ENCODE assay signal across 36 cellular contexts in genomic region chr22:50356186-50356585, GRCh38.
"Had no signal": no experiment of that assay in that cellular context is flagged by ENCODE, and none has a peak within 500 bp of the region (broad histone marks: within the 10 kb centered on the region; RNA-seq: fewer than 3 reads in every experiment).

No MANE protein-coding gene starts in this region.

- H3K36me3 ChIP-seq: breast epithelium, cardiac muscle cell had no signal

- H3K27me3 ChIP-seq: adrenal gland, ascending aorta, body of pancreas, brain microvascular endothelial cell, breast epithelium, cardiac muscle cell had no signal

- H3K4me1 ChIP-seq: ascending aorta, breast epithelium had no signal

- H3K9me3 Mint-ChIP-seq: activated naive CD4-positive, alpha-beta T cell treated with anti-CD3 and anti-CD28 coated beads for 36 hours; activated naive CD4-positive, alpha-beta T cell treated with anti-CD3 and anti-CD28 coated beads, Interleukin-2, amount 10 ng/mL, durations not matched to agents 7 days and 5 days; activated naive CD4-positive, alpha-beta T cell treated with anti-CD3 and anti-CD28 coated beads, Interleukin-2, amount 50 U/mL, for 24 hours; activated naive CD4-positive, alpha-beta T cell treated with anti-CD3 and anti-CD28 coated beads, Interleukin-2, amount 50 U/mL, for 72 hours; activated naive CD8-positive, alpha-beta T cell treated with anti-CD3 and anti-CD28 coated beads for 36 hours; activated naive CD8-positive, alpha-beta T cell treated with anti-CD3 and anti-CD28 coated beads, Interleukin-2, amount 10 ng/mL, durations not matched to agents 7 days and 5 days; activated naive CD8-positive, alpha-beta T cell treated with anti-CD3 and anti-CD28 coated beads, Interleukin-2, amount 50 U/mL, for 24 hours; activated T-cell treated with anti-CD3 and anti-CD28 coated beads, Interleukin-2, amount 50 U/mL, for 4 hours; activated T-cell treated with anti-CD3 and anti-CD28 coated beads, Interleukin-2, amount 50 U/mL, for 72 hours; activated T-helper 1 cell treated with anti-CD3 and anti-CD28 coated beads, Interleukin-12 subunit alpha, Interleukin-12 subunit beta, Interleukin-2, Interleukin-4 antibody, amounts not matched to agents 30 ng/mL and 10 ng/mL and 1 ng/mL, durations not matched to agents 14 hours and 24 hours and 36 hours; activated T-helper 17 cell treated with anti-CD3 and anti-CD28 coated beads, Interleukin-2, amount 50 U/mL, for 72 hours; activated T-helper 2 cell treated with anti-CD3 and anti-CD28 coated beads, Interferon-gamma antibody, Interleukin-2, Interleukin-4, amounts not matched to agents 10 μg/mL and 5 μg/mL and 100 μg/mL, durations not matched to agents 14 hours and 24 hours and 36 hours; central memory CD8-positive, alpha-beta T cell had no signal

- ATAC-seq: activated naive CD4-positive, alpha-beta T cell treated with anti-CD3 and anti-CD28 coated beads, Interleukin-2, amount 50 U/mL, for 72 hours; activated naive CD8-positive, alpha-beta T cell treated with anti-CD3 and anti-CD28 coated beads, Interleukin-2, amount 50 U/mL, for 24 hours; activated T-cell treated with anti-CD3 and anti-CD28 coated beads, Interleukin-2, amount 50 U/mL, for 4 hours; activated T-cell treated with anti-CD3 and anti-CD28 coated beads, Interleukin-2, amount 50 U/mL, for 72 hours; activated T-helper 17 cell treated with anti-CD3 and anti-CD28 coated beads, Interleukin-2, amount 50 U/mL, for 72 hours; body of pancreas had no signal

- H3K27ac Mint-ChIP-seq: activated naive CD4-positive, alpha-beta T cell treated with anti-CD3 and anti-CD28 coated beads for 36 hours; activated naive CD4-positive, alpha-beta T cell treated with anti-CD3 and anti-CD28 coated beads, Interleukin-2, amount 10 ng/mL, durations not matched to agents 7 days and 5 days; activated naive CD4-positive, alpha-beta T cell treated with anti-CD3 and anti-CD28 coated beads, Interleukin-2, amount 50 U/mL, for 24 hours; activated naive CD4-positive, alpha-beta T cell treated with anti-CD3 and anti-CD28 coated beads, Interleukin-2, amount 50 U/mL, for 72 hours; activated naive CD8-positive, alpha-beta T cell treated with anti-CD3 and anti-CD28 coated beads for 36 hours; activated T-cell treated with anti-CD3 and anti-CD28 coated beads, Interleukin-2, amount 50 U/mL, for 72 hours; activated T-helper 1 cell treated with anti-CD3 and anti-CD28 coated beads, Interleukin-12 subunit alpha, Interleukin-12 subunit beta, Interleukin-2, Interleukin-4 antibody, amounts not matched to agents 30 ng/mL and 10 ng/mL and 1 ng/mL, durations not matched to agents 14 hours and 24 hours and 36 hours; activated T-helper 2 cell treated with anti-CD3 and anti-CD28 coated beads, Interferon-gamma antibody, Interleukin-2, Interleukin-4, amounts not matched to agents 10 μg/mL and 5 μg/mL and 100 μg/mL, durations not matched to agents 14 hours and 24 hours and 36 hours had no signal

- H3K27ac ChIP-seq: adrenal gland, ascending aorta, body of pancreas, brain microvascular endothelial cell, breast epithelium, cardiac muscle cell had no signal

- H3K9me3 ChIP-seq: adrenal gland, ascending aorta, body of pancreas, breast epithelium had no signal

- DNase-seq: activated effector memory CD4-positive, alpha-beta T cell treated with anti-CD3 and anti-CD28 coated beads, Interleukin-2, amount 50 U/mL, for 16 hours; activated effector memory CD4-positive, alpha-beta T cell treated with Interleukin-2 at 50 U/mL for 16 hours; activated gamma-delta T cell; activated gamma-delta T cell treated with Interleukin-2 at 50 U/mL for 16 hours; activated naive CD4-positive, alpha-beta T cell; activated naive CD4-positive, alpha-beta T cell treated with anti-CD3 and anti-CD28 coated beads for 36 hours; activated naive CD4-positive, alpha-beta T cell treated with anti-CD3 and anti-CD28 coated beads, Interleukin-2, amount 10 ng/mL, durations not matched to agents 7 days and 5 days; activated naive CD4-positive, alpha-beta T cell treated with anti-CD3 and anti-CD28 coated beads, Interleukin-2, amount 50 U/mL, for 16 hours; activated naive CD4-positive, alpha-beta T cell treated with Interleukin-2 at 50 U/mL for 16 hours; activated naive CD8-positive, alpha-beta T cell treated with anti-CD3 and anti-CD28 coated beads for 36 hours; activated naive CD8-positive, alpha-beta T cell treated with anti-CD3 and anti-CD28 coated beads, Interleukin-2, amount 10 ng/mL, durations not matched to agents 7 days and 5 days; activated naive CD8-positive, alpha-beta T cell treated with anti-CD3 and anti-CD28 coated beads, Interleukin-2, amount 50 U/mL, for 24 hours; activated T-cell treated with anti-CD3 and anti-CD28 coated beads, Interleukin-2, amount 50 U/mL, for 1 hour; activated T-cell treated with anti-CD3 and anti-CD28 coated beads, Interleukin-2, amount 50 U/mL, for 4 hours; activated T-cell treated with anti-CD3 and anti-CD28 coated beads, Interleukin-2, amount 50 U/mL, for 72 hours; adrenal gland; amniotic stem cell; amygdala; anterior cingulate cortex; aorta; body of pancreas; brain microvascular endothelial cell; caudate nucleus; central memory CD4-positive, alpha-beta T cell; cerebellar nuclear complex had no signal

- H3K4me3 ChIP-seq: adrenal gland, ascending aorta, body of pancreas, breast epithelium, cardiac muscle cell had no signal

- H3K4me3 Mint-ChIP-seq: activated naive CD4-positive, alpha-beta T cell treated with anti-CD3 and anti-CD28 coated beads for 36 hours; activated naive CD4-positive, alpha-beta T cell treated with anti-CD3 and anti-CD28 coated beads, Interleukin-2, amount 10 ng/mL, durations not matched to agents 7 days and 5 days; activated naive CD4-positive, alpha-beta T cell treated with anti-CD3 and anti-CD28 coated beads, Interleukin-2, amount 50 U/mL, for 24 hours; activated naive CD8-positive, alpha-beta T cell; activated naive CD8-positive, alpha-beta T cell treated with anti-CD3 and anti-CD28 coated beads for 36 hours; activated naive CD8-positive, alpha-beta T cell treated with anti-CD3 and anti-CD28 coated beads, Interleukin-2, amount 10 ng/mL, durations not matched to agents 7 days and 5 days; activated naive CD8-positive, alpha-beta T cell treated with anti-CD3 and anti-CD28 coated beads, Interleukin-2, amount 50 U/mL, for 24 hours; activated T-cell treated with anti-CD3 and anti-CD28 coated beads, Interleukin-2, amount 50 U/mL, for 4 hours; activated T-cell treated with anti-CD3 and anti-CD28 coated beads, Interleukin-2, amount 50 U/mL, for 72 hours; activated T-helper 1 cell treated with anti-CD3 and anti-CD28 coated beads, Interleukin-12 subunit alpha, Interleukin-12 subunit beta, Interleukin-2, Interleukin-4 antibody, amounts not matched to agents 30 ng/mL and 10 ng/mL and 1 ng/mL, durations not matched to agents 14 hours and 24 hours and 36 hours; activated T-helper 17 cell treated with anti-CD3 and anti-CD28 coated beads, Interleukin-2, amount 50 U/mL, for 72 hours; brain; central memory CD8-positive, alpha-beta T cell had no signal

- H3K27me3 Mint-ChIP-seq: activated naive CD4-positive, alpha-beta T cell treated with anti-CD3 and anti-CD28 coated beads, Interleukin-2, amount 10 ng/mL, durations not matched to agents 7 days and 5 days; activated naive CD4-positive, alpha-beta T cell treated with anti-CD3 and anti-CD28 coated beads, Interleukin-2, amount 50 U/mL, for 24 hours; activated naive CD8-positive, alpha-beta T cell; activated naive CD8-positive, alpha-beta T cell treated with anti-CD3 and anti-CD28 coated beads for 36 hours; activated naive CD8-positive, alpha-beta T cell treated with anti-CD3 and anti-CD28 coated beads, Interleukin-2, amount 10 ng/mL, durations not matched to agents 7 days and 5 days; activated naive CD8-positive, alpha-beta T cell treated with anti-CD3 and anti-CD28 coated beads, Interleukin-2, amount 50 U/mL, for 24 hours; activated T-helper 17 cell treated with anti-CD3 and anti-CD28 coated beads, Interleukin-2, amount 50 U/mL, for 72 hours; brain; central memory CD8-positive, alpha-beta T cell had no signal
